ENCODE assay signal across 16 cellular contexts in genomic region chr1:67838180-67838912, GRCh38. TPM values are rescaled to one million over a fixed set of nuclear protein-coding genes. Genes with fewer than 3 reads are reported as not detected.
DNase-seq lines count a peak whose midpoint lies in the region; ATAC-seq and TF ChIP-seq lines count a peak whose summit lies in the region.
"Had no signal": no experiment of that assay in that cellular context is flagged by ENCODE, and none has a peak within 500 bp of the region (broad histone marks: within the 10 kb centered on the region; RNA-seq: fewer than 3 reads in every experiment).

No MANE protein-coding gene starts in this region.

- H3K27ac Mint-ChIP-seq in T-helper 2 cell treated with Interferon-gamma antibody and Interleukin-4, amounts not matched to agents 5 μg/mL and 100 μg/mL, for 36 hours = no peak overlapping the region
- H3K27ac Mint-ChIP-seq: naive thymus-derived CD8-positive, alpha-beta T cell; type B pancreatic cell had no signal

- peak overlapping the region; percentile 3; the same call in 1 of the 2 replicates for H2BK20ac ChIP-seq in IMR-90 (ENCODE audit: low read depth, low read length)

- peaks cover 61% of the 10 kb centered on the region for H3K27me3 Mint-ChIP-seq in T-helper 2 cell treated with Interferon-gamma antibody and Interleukin-4, amounts not matched to agents 5 μg/mL and 100 μg/mL, for 36 hours (ENCODE audit: low read depth)

- H4K91ac ChIP-seq in IMR-90 (ENCODE audit: insufficient read depth, low read depth, low read length) = peak overlapping the region; percentile 26; the same call in 1 of the 2 replicates

- H3K79me1 ChIP-seq in IMR-90 (ENCODE audit: low read depth in 1 of 2, low read length in 2 of 2) = peaks cover 7 to 13% of the 10 kb centered on the region in 2 experiments; a peak in 3 of 4 replicates

- H3K9me3 ChIP-seq in IMR-90 (ENCODE audit: control insufficient read depth, insufficient read depth, low read length) (no peaks in the 10 kb centered on the region), mesodermal cell (ENCODE audit: control insufficient read depth, low read length) (no peaks in the 10 kb centered on the region)

- peak overlapping the region in 1 of 2 experiments; percentile 6; a peak in 1 of 4 replicates for H4K8ac ChIP-seq in IMR-90 (ENCODE audit: low read depth in 2 of 2, low read length in 2 of 2)

- no peak overlapping the region for H2AK9ac ChIP-seq in IMR-90 (replicated peaks; ENCODE audit: low read depth, low read length, poor library complexity)

- H3K4me1 Mint-ChIP-seq in T-helper 2 cell treated with Interferon-gamma antibody and Interleukin-4, amounts not matched to agents 5 μg/mL and 100 μg/mL, for 36 hours (ENCODE audit: low read depth) = peaks cover 3% of the 10 kb centered on the region
- H3K4me1 Mint-ChIP-seq: central memory CD8-positive, alpha-beta T cell had no signal

- no peak for TF ChIP-seq POLR2A in IMR-90 (IDR thresholded peaks at IDR 0.05; ENCODE audit: low read depth, low read length)

- H3K36me3 ChIP-seq in IMR-90 (ENCODE audit: control insufficient read depth, insufficient read depth, low read length) = no peaks in the 10 kb centered on the region
- no peaks in the 10 kb centered on the region for H3K36me3 ChIP-seq in mesodermal cell (ENCODE audit: control insufficient read depth, insufficient read depth, low read length)

- peak overlapping the region; percentile 62 for H3K4ac ChIP-seq in IMR-90 (ENCODE audit: low read depth, low read length)

- H2AK5ac ChIP-seq in IMR-90 (ENCODE audit: low read depth, low read length) = 0 out of 2 replicates have a peak overlapping the region, but pooled peaks have one; percentile 11

- POLR2A ChIA-PET in IMR-90 (lab: Charles Lee; ENCODE audit: unreplicated experiment) = interaction anchor here (0.5 kb wide), 1 partner anchor 335 kb away, joined by 3 read pairs; no protein-coding TSS in a partner anchor

- TF ChIP-seq CTCF in IMR-90 (conservative IDR thresholded peaks at IDR 0.05; ENCODE audit: low read depth, low read length) = no peak
- TF ChIP-seq CTCF in cardiac fibroblast (IDR thresholded peaks at IDR 0.05; ENCODE audit: low read depth, low read length) = no peak

- no peak overlapping the region for H3K4me3 ChIP-seq in IMR-90 (ENCODE audit: insufficient read depth, low read depth, low read length)
- H3K4me3 ChIP-seq in cardiac fibroblast (replicated peaks in 1 of 2; ENCODE audit: low read depth in 2 of 2, low read length in 2 of 2) = no peak overlapping the region
- H3K4me3 ChIP-seq in mesodermal cell (ENCODE audit: extremely low read depth, insufficient read depth, low read length, poor library complexity, severe bottlenecking) = no peak overlapping the region
- H3K4me3 ChIP-seq: skin epidermis had no signal

- peak overlapping the region; percentile 73; the same call in 2 of the 3 replicates for H2BK15ac ChIP-seq in IMR-90 (ENCODE audit: low read depth, low read length)

- TF ChIP-seq RAD21 in IMR-90 (IDR thresholded peaks at IDR 0.05; ENCODE audit: low read length) = no peak

- peaks cover 13% of the 10 kb centered on the region for H3K9me1 ChIP-seq in IMR-90 (ENCODE audit: insufficient read depth, low read length)

- in situ Hi-C loops in IMR-90 (cut with MboI; ENCODE audit: low sequenced_read_pairs) = loop anchor here (5.0 kb wide), 1 partner anchor 71 kb away; no protein-coding TSS in a partner anchor

- H3K36me3 Mint-ChIP-seq in T-helper 2 cell treated with Interferon-gamma antibody and Interleukin-4, amounts not matched to agents 5 μg/mL and 100 μg/mL, for 36 hours (ENCODE audit: low read depth) = no peaks in the 10 kb centered on the region
- H3K36me3 Mint-ChIP-seq: type B pancreatic cell had no signal

- H3K56ac ChIP-seq in IMR-90 (ENCODE audit: extremely low read depth, insufficient read depth, low read length) = no peak overlapping the region

- no peak overlapping the region for H3K4me2 ChIP-seq in IMR-90 (ENCODE audit: low read depth, low read length)

- no peak overlapping the region for H4K5ac ChIP-seq in IMR-90 (ENCODE audit: low read depth, low read length)

- ATAC-seq in IMR-90 (ENCODE audit: low read depth) = no peak
- ATAC-seq: naive thymus-derived CD8-positive, alpha-beta T cell had no signal

- H3K18ac ChIP-seq in IMR-90 (ENCODE audit: low read depth, low read length) = 0 out of 2 replicates have a peak overlapping the region, but pooled peaks have one; percentile 2

- intact Hi-C loops in IMR-90 (cut with micrococcal nuclease) = no loop called here

- BruUV-seq in IMR-90 (replicated peaks; lab: Mats Ljungman, UMichigan) = no TSS peak

- H2BK5ac ChIP-seq in IMR-90 (ENCODE audit: low read depth, low read length, poor library complexity, severe bottlenecking) = no peak overlapping the region

- no peaks in the 10 kb centered on the region for H3K9me3 Mint-ChIP-seq in T-helper 2 cell treated with Interferon-gamma antibody and Interleukin-4, amounts not matched to agents 5 μg/mL and 100 μg/mL, for 36 hours
- H3K9me3 Mint-ChIP-seq: central memory CD8-positive, alpha-beta T cell; type B pancreatic cell had no signal

- no peak overlapping the region for H3K4me3 Mint-ChIP-seq in T-helper 2 cell treated with Interferon-gamma antibody and Interleukin-4, amounts not matched to agents 5 μg/mL and 100 μg/mL, for 36 hours
- H3K4me3 Mint-ChIP-seq: central memory CD8-positive, alpha-beta T cell; naive thymus-derived CD8-positive, alpha-beta T cell; type B pancreatic cell had no signal

- dilution Hi-C loops in IMR-90 (cut with HindIII; ENCODE audit: low sequenced_read_pairs, unreplicated experiment) = no loop called here

- no CpG with 5 or more reads among the region's 5 CpGs for WGBS in IMR-90 (ENCODE audit: extremely low coverage in 2 of 2, insufficient read length in 1 of 2), 2 experiments
- 65 to 83% methylated on average over 1 to 2 of the region's 5 CpGs for WGBS in mesodermal cell (ENCODE audit: insufficient coverage in 2 of 2), 2 experiments

- peaks cover 13% of the 10 kb centered on the region for H3K4me1 ChIP-seq in IMR-90 (ENCODE audit: control insufficient read depth, insufficient read depth, low read length)
- peaks cover 29% of the 10 kb centered on the region for H3K4me1 ChIP-seq in mesodermal cell (ENCODE audit: control insufficient read depth, insufficient read depth, low read length, poor library complexity, severe bottlenecking)

- peak overlapping the region; percentile 35; the same call in 1 of the 2 replicates for H2BK120ac ChIP-seq in IMR-90 (ENCODE audit: low read depth, low read length)

- no peak overlapping the region for H3K9ac ChIP-seq in IMR-90 (ENCODE audit: low read depth, low read length)

- CTCF ChIA-PET in IMR-90 (lab: Yijun Ruan, JAX) = interaction anchor here (0.8 kb wide), 1 partner anchor 73 kb away, joined by 3 read pairs; no protein-coding TSS in a partner anchor

- H3K27ac ChIP-seq in IMR-90 (ENCODE audit: insufficient read depth, low read length) (no peak overlapping the region), mesodermal cell (ENCODE audit: low read depth, low read length, severe bottlenecking) (peak overlapping the region; percentile 13)

- no peaks in the 10 kb centered on the region for H3K27me3 ChIP-seq in IMR-90 (ENCODE audit: control insufficient read depth, insufficient read depth, low read length)

- H3K23ac ChIP-seq in IMR-90 (ENCODE audit: low read depth, low read length) = no peak overlapping the region

- H4K20me1 ChIP-seq in IMR-90 (ENCODE audit: insufficient read depth, low read length) = no peaks in the 10 kb centered on the region

- peak overlapping the region; percentile 68; the same call in 1 of the 2 replicates for H3K14ac ChIP-seq in IMR-90 (replicated peaks; ENCODE audit: low read depth, low read length)

- DNase-seq in A172 (ENCODE audit: low spot score) (peak; percentile 26), IMR-90 (no peak), cardiac fibroblast (ENCODE audit: low read depth in 2 of 2) (peak; percentile 24 to 61), middle frontal gyrus (ENCODE audit: extremely low spot score, low spot score) (no peak), SIG-M5 (lab: John Stamatoyannopoulos, UW) (no peak), NCI-H2081 treated with DMSO at 0.1 percent for 48 hours (lab: John Stamatoyannopoulos, UW) (no peak)
- no peak for DNase-seq in T-helper 2 cell treated with Interferon-gamma antibody and Interleukin-4, amounts not matched to agents 5 μg/mL and 100 μg/mL, for 36 hours (ENCODE audit: low spot score)
- DNase-seq: activated CD4-positive, alpha-beta T cell treated with anti-CD3 and anti-CD28 coated beads, Interleukin-2, amount 50 U/mL, for 4 hours; DMS153; kidney; naive thymus-derived CD8-positive, alpha-beta T cell; NCI-H2029 treated with DMSO at 0.1 percent for 48 hours had no signal

- no peak overlapping the region for H2AFZ ChIP-seq in IMR-90 (replicated peaks; ENCODE audit: low read length, poor library complexity)

TF ChIP-seq in IMR-90, 13 proteins besides CTCF, POLR2A, EP300 and RAD21:
- TF ChIP-seq SMC3 (IDR thresholded peaks at IDR 0.05; ENCODE audit: low read depth, low read length) (no peak), CEBPB (IDR thresholded peaks at IDR 0.05; ENCODE audit: low read depth, low read length) (no peak), NFE2L2 (IDR thresholded peaks at IDR 0.05; ENCODE audit: low read depth, low read length) (no peak), MXI1 (IDR thresholded peaks at IDR 0.05; ENCODE audit: borderline replicate concordance, low read depth, low read length) (no peak), USF2 (IDR thresholded peaks at IDR 0.05; ENCODE audit: low read depth, low read length) (no peak), MAZ (IDR thresholded peaks at IDR 0.05; ENCODE audit: borderline replicate concordance, low read depth, low read length) (no peak), BHLHE40 (IDR thresholded peaks at IDR 0.05; ENCODE audit: low read depth, low read length) (no peak), CHD1 (IDR thresholded peaks at IDR 0.05; ENCODE audit: low read depth, low read length) (no peak)
TF ChIP-seq in IMR-90: peak in this region for 0.

RNA-seq across cellular contexts. Expression of gene GNG12, which starts 5.1 kb away (rescaled TPM):
- total RNA-seq in A172 (2014; rRNA removed; shearing (Covaris generic)) = 189 and 195 TPM in 2 replicates
- total RNA-seq in IMR-90 (2012; rRNA removed) = 132 and 233 TPM in 2 replicates
- polyA plus RNA-seq in IMR-90 (2012; rRNA removed) = 74.4 and 92.3 TPM in 2 replicates
- 15.5 and 25.7 TPM in 2 replicates for polyA plus RNA-seq in IMR-90 (2012; cell fraction: cytosol; rRNA removed)
- polyA plus RNA-seq in IMR-90 (2012; cell fraction: nucleus; rRNA removed; ENCODE audit: low replicate concordance) = 4.8 and 43.9 TPM in 2 replicates
- 47.6 TPM for polyA plus RNA-seq in mesodermal cell (2013, experiment 1 of 2)
- 49.8 TPM for polyA plus RNA-seq in mesodermal cell (2013, experiment 2 of 2)
- total RNA-seq: naive thymus-derived CD8-positive, alpha-beta T cell had no signal
- polyA plus RNA-seq: naive thymus-derived CD8-positive, alpha-beta T cell had no signal

Comparison
In these comparisons a context has a peak if more than half of its experiments do, and no peak if none do; other contexts are left out.
1. DNase-seq: peak in A172 (single experiment) and cardiac fibroblast (2 of 2); none in IMR-90 (single experiment), middle frontal gyrus (single experiment), SIG-M5 (single experiment), NCI-H2081 treated with DMSO at 0.1 percent for 48 hours (single experiment) and T-helper 2 cell treated with Interferon-gamma antibody and Interleukin-4, amounts not matched to agents 5 μg/mL and 100 μg/mL, for 36 hours (single experiment).